ENCODE assay signal across 9 cellular contexts in the genomic region with DNA sequence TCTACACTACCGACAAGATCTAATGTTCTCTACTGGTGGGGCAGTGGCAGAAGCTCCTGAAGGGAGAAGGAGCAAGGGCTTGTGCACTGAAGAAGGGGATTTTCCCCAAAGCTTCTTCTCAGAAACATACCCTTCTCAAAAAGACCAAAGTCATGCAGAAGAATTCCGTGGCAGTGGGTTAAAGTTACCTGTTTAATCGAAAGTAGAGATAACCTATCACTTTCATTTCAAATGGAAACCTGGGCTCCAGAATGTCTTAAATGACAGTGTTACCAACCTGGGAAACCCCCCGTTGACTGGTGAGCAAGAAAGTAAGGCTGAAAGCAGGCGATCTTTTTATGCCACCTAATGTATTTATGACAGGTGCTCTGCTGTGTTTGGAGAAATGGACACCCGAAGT.
A peak's percentile ranks its signal among the peaks of the same experiment; 100 is the strongest.
DNase-seq lines count a peak whose midpoint lies in the region; ATAC-seq and TF ChIP-seq lines count a peak whose summit lies in the region.
"Had no signal": no experiment of that assay in that cellular context is flagged by ENCODE, and none has a peak within 500 bp of the region (broad histone marks: within the 10 kb centered on the region; RNA-seq: fewer than 3 reads in every experiment).

No MANE protein-coding gene starts in this region.

- H2AFZ ChIP-seq in H9 (ENCODE audit: low read length) = no peak overlapping the region

- no peak overlapping the region for H2BK15ac ChIP-seq in H9 (ENCODE audit: low read depth, low read length)

- H2BK5ac ChIP-seq in H9 (ENCODE audit: insufficient read length, low read length) = no peak overlapping the region

- H3K27ac Mint-ChIP-seq in activated naive CD4-positive, alpha-beta T cell treated with anti-CD3 and anti-CD28 coated beads, Interleukin-2, amount 50 U/mL, for 72 hours = peak overlapping the region; percentile 92 to 94
- no peak overlapping the region for H3K27ac Mint-ChIP-seq in H9

- no peak overlapping the region for H4K5ac ChIP-seq in H9 (ENCODE audit: insufficient read length, low read depth, low read length)

- no peak overlapping the region for H4K91ac ChIP-seq in H9 (ENCODE audit: insufficient read length, low read depth, low read length)

- H2BK12ac ChIP-seq in H9 (ENCODE audit: insufficient read length, low read depth, low read length) = no peak overlapping the region

- no peak overlapping the region for H3K9ac ChIP-seq in H9 (ENCODE audit: extremely low read depth, insufficient read length, low read length)

- peak; percentile 90 for ATAC-seq in GM21360 (IDR thresholded peaks at IDR 0.05; ENCODE audit: unreplicated experiment)
- ATAC-seq in HG03280 (IDR thresholded peaks at IDR 0.05; ENCODE audit: unreplicated experiment) = peak; percentile 88
- ATAC-seq in activated naive CD4-positive, alpha-beta T cell treated with anti-CD3 and anti-CD28 coated beads, Interleukin-2, amount 50 U/mL, for 72 hours = peak; percentile 85 to 88

- no peak overlapping the region for H3K4me3 ChIP-seq in thyroid gland (replicated peaks in 1 of 3)
- H3K4me3 ChIP-seq: SJSA1 had no signal

- TF ChIP-seq CTCF in GM10266 (IDR thresholded peaks at IDR 0.05; ENCODE audit: control insufficient read depth, insufficient read depth, low read depth, missing control alignments) = no peak
- TF ChIP-seq CTCF in H9 (conservative IDR thresholded peaks at IDR 0.05) = no peak
- no peak for TF ChIP-seq CTCF in thyroid gland (IDR thresholded peaks at IDR 0.05)

- H3K9me3 Mint-ChIP-seq in activated naive CD4-positive, alpha-beta T cell treated with anti-CD3 and anti-CD28 coated beads, Interleukin-2, amount 50 U/mL, for 72 hours = no peaks in the 10 kb centered on the region
- H3K9me3 Mint-ChIP-seq in H9 = peaks cover 1 to 7% of the 10 kb centered on the region in 2 experiments; a peak in 4 of 5 replicates

- H3K4ac ChIP-seq in H9 (ENCODE audit: low read depth, low read length) = no peak overlapping the region

- no peak for TF ChIP-seq POLR2A in thyroid gland (IDR thresholded peaks at IDR 0.05)

- H3K79me1 ChIP-seq in H9 (ENCODE audit: insufficient read depth, low read depth, low read length, poor library complexity, severe bottlenecking) = no peaks in the 10 kb centered on the region

- H3T11ph ChIP-seq in H9 (ENCODE audit: low read length) = no peak overlapping the region

- no CpG with 5 or more reads among the region's 6 CpGs for WGBS in H9 (ENCODE audit: extremely low coverage, insufficient read length, low lambda C conversion rate)
- WGBS in thyroid gland, 2 donors = 78 to 89% methylated on average over 6 of the region's 6 CpGs

- H3K36me3 Mint-ChIP-seq in activated naive CD4-positive, alpha-beta T cell treated with anti-CD3 and anti-CD28 coated beads, Interleukin-2, amount 50 U/mL, for 72 hours = no peaks in the 10 kb centered on the region
- H3K36me3 Mint-ChIP-seq in H9 (ENCODE audit: insufficient read depth in 1 of 3, low read depth in 3 of 3) = no peaks in the 10 kb centered on the region

- no peak overlapping the region for H4K8ac ChIP-seq in H9 (replicated peaks; ENCODE audit: insufficient read length, low read depth, low read length)

- H3K23ac ChIP-seq in H9 (ENCODE audit: insufficient read length, low read depth, low read length) = no peak overlapping the region

- H3K4me1 Mint-ChIP-seq in H9 = peaks cover 8 to 19% of the 10 kb centered on the region in 2 experiments

- H3K27ac ChIP-seq in H9 (ENCODE audit: insufficient read length, low read depth, low read length) = no peak overlapping the region
- no peak overlapping the region for H3K27ac ChIP-seq in thyroid gland
- H3K27ac ChIP-seq: SJSA1 had no signal

- H3K4me3 Mint-ChIP-seq in H9 = no peak overlapping the region

- H3K56ac ChIP-seq in H9 (ENCODE audit: insufficient read length, low read depth, low read length) = no peak overlapping the region

- DNase-seq in GM10266 (ENCODE audit: extremely low spot score) (peak; percentile 3), H9 (no peak), cerebellar nuclear complex (lab: John Stamatoyannopoulos, UW) (no peak), thyroid gland (no peak), NCI-H2081 (lab: John Stamatoyannopoulos, UW) (no peak)
- DNase-seq in activated naive CD4-positive, alpha-beta T cell treated with anti-CD3 and anti-CD28 coated beads, Interleukin-2, amount 50 U/mL, for 72 hours (ENCODE audit: low spot score in 2 of 2) = peak; percentile 36 to 53

- H3K9me3 ChIP-seq in H9 (ENCODE audit: control insufficient read depth, low read depth, low read length) (peaks cover 10% of the 10 kb centered on the region), thyroid gland (no peaks in the 10 kb centered on the region)
- H3K9me3 ChIP-seq: SJSA1 had no signal

- H2AK5ac ChIP-seq in H9 (ENCODE audit: insufficient read length, low read length) = no peak overlapping the region

- no peaks in the 10 kb centered on the region for H3K79me2 ChIP-seq in H9 (ENCODE audit: insufficient read depth, low read length)

- intact Hi-C loops in thyroid gland (cut with DNase I) = no loop called here

- no peak overlapping the region for H3K14ac ChIP-seq in H9 (ENCODE audit: insufficient read depth, low read length)

- H3K27me3 ChIP-seq in H9 (ENCODE audit: insufficient read depth, low read length) (no peaks in the 10 kb centered on the region), thyroid gland (no peaks in the 10 kb centered on the region)
- H3K27me3 ChIP-seq: SJSA1 had no signal

- H3K18ac ChIP-seq in H9 (ENCODE audit: insufficient read length, low read depth, low read length) = no peak overlapping the region

- no peak overlapping the region for H2BK20ac ChIP-seq in H9 (ENCODE audit: low read depth, low read length, poor library complexity, severe bottlenecking)

- no peaks in the 10 kb centered on the region for H3K23me2 ChIP-seq in H9 (ENCODE audit: insufficient read length, low read depth, low read length, poor library complexity, severe bottlenecking)

- no peak overlapping the region for H2BK120ac ChIP-seq in H9 (ENCODE audit: low read depth, low read length, poor library complexity, severe bottlenecking)

- H3K4me2 ChIP-seq in H9 (ENCODE audit: insufficient read depth, insufficient read length, low read length) = no peak overlapping the region

- no peaks in the 10 kb centered on the region for H3K36me3 ChIP-seq in thyroid gland
- H3K36me3 ChIP-seq: SJSA1 had no signal

- H4K20me1 ChIP-seq in H9 (ENCODE audit: control insufficient read depth, insufficient read depth, insufficient read length) = no peaks in the 10 kb centered on the region

- H3K4me1 ChIP-seq in H9 (ENCODE audit: insufficient read depth, low read length) = no peaks in the 10 kb centered on the region
- no peaks in the 10 kb centered on the region for H3K4me1 ChIP-seq in thyroid gland
- H3K4me1 ChIP-seq: SJSA1 had no signal

- H3K27me3 Mint-ChIP-seq in H9 (ENCODE audit: low read depth) = peaks cover 35% of the 10 kb centered on the region

Comparison
In these comparisons a context has a peak if more than half of its experiments do, and no peak if none do; other contexts are left out.
1. DNase-seq: peak in GM10266 (single experiment) and activated naive CD4-positive, alpha-beta T cell treated with anti-CD3 and anti-CD28 coated beads, Interleukin-2, amount 50 U/mL, for 72 hours (2 of 2); none in H9 (single experiment), cerebellar nuclear complex (0 of 2), thyroid gland (0 of 2) and NCI-H2081 (0 of 2).
2. H3K27ac Mint-ChIP-seq: peak in activated naive CD4-positive, alpha-beta T cell treated with anti-CD3 and anti-CD28 coated beads, Interleukin-2, amount 50 U/mL, for 72 hours (2 of 2); none in H9 (0 of 3).
3. Peak in every context shown above with its lines, with median percentiles within 50 percentile points of each other: ATAC-seq.